Comparison of ENCODE assay signal across 15 cellular contexts in genomic region chr13:33937373-33938087, GRCh38.
DNase-seq lines count a peak whose midpoint lies in the region; ATAC-seq lines count a peak whose summit lies in the region.
"Had no signal": no experiment of that assay in that cellular context is flagged by ENCODE, and none has a peak within 500 bp of the region (broad histone marks: within the 10 kb centered on the region; RNA-seq: fewer than 3 reads in every experiment).

No MANE protein-coding gene starts in this region.

- H3K27me3 Mint-ChIP-seq in stimulated activated naive B cell treated with anti-CD40 and anti-IgM and Interleukin-4, amounts not matched to agents 10 μg/mL and 1 μg/mL and 100 μg/mL, for 72 hours = no peaks in the 10 kb centered on the region
- H3K27me3 Mint-ChIP-seq: activated B cell treated with CpG ODN at 0.5 μM for 24 hours; dendritic cell treated with granulocyte-macrophage colony-stimulating factor and Interleukin-4, amounts not matched to agents 40 ng/mL and 50 ng/mL, for 4 days; T-cell had no signal

- H3K4me3 Mint-ChIP-seq in stimulated activated naive B cell treated with anti-CD40 and anti-IgM and Interleukin-4, amounts not matched to agents 10 μg/mL and 1 μg/mL and 100 μg/mL, for 72 hours = no peak overlapping the region
- H3K4me3 Mint-ChIP-seq: activated B cell treated with CpG ODN at 0.5 μM for 24 hours; dendritic cell treated with granulocyte-macrophage colony-stimulating factor and Interleukin-4, amounts not matched to agents 40 ng/mL and 50 ng/mL, for 4 days; T-cell had no signal

- peaks cover 4 to 7% of the 10 kb centered on the region in 2 donors for H3K4me1 Mint-ChIP-seq in stimulated activated naive B cell treated with anti-CD40 and anti-IgM and Interleukin-4, amounts not matched to agents 10 μg/mL and 1 μg/mL and 100 μg/mL, for 72 hours
- H3K4me1 Mint-ChIP-seq: activated B cell treated with CpG ODN at 0.5 μM for 24 hours, T-cell had no signal

- no peak for ATAC-seq in GM21723 (IDR thresholded peaks at IDR 0.05; ENCODE audit: unreplicated experiment)
- no peak for ATAC-seq in stimulated activated naive B cell treated with anti-CD40 and anti-IgM and Interleukin-4, amounts not matched to agents 10 μg/mL and 1 μg/mL and 100 μg/mL, for 72 hours (replicated peaks)
- ATAC-seq: stimulated activated naive CD8-positive, alpha-beta T cell treated with anti-CD3 and anti-CD28 coated beads, Interleukin-15, Interleukin-2, amounts not matched to agents 100 U/mL and 50 U/mL, for 24 hours; T-cell had no signal

- H3K27ac Mint-ChIP-seq in stimulated activated naive B cell treated with anti-CD40 and anti-IgM and Interleukin-4, amounts not matched to agents 10 μg/mL and 1 μg/mL and 100 μg/mL, for 72 hours = no peak overlapping the region
- H3K27ac Mint-ChIP-seq: activated B cell treated with CpG ODN at 0.5 μM for 24 hours; dendritic cell treated with granulocyte-macrophage colony-stimulating factor and Interleukin-4, amounts not matched to agents 40 ng/mL and 50 ng/mL, for 4 days; T-cell had no signal

- no peaks in the 10 kb centered on the region for H3K9me3 Mint-ChIP-seq in stimulated activated naive B cell treated with anti-CD40 and anti-IgM and Interleukin-4, amounts not matched to agents 10 μg/mL and 1 μg/mL and 100 μg/mL, for 72 hours
- H3K9me3 Mint-ChIP-seq: activated B cell treated with CpG ODN at 0.5 μM for 24 hours; dendritic cell treated with granulocyte-macrophage colony-stimulating factor and Interleukin-4, amounts not matched to agents 40 ng/mL and 50 ng/mL, for 4 days; T-cell had no signal

- H3K36me3 Mint-ChIP-seq in stimulated activated naive B cell treated with anti-CD40 and anti-IgM and Interleukin-4, amounts not matched to agents 10 μg/mL and 1 μg/mL and 100 μg/mL, for 72 hours = no peaks in the 10 kb centered on the region
- H3K36me3 Mint-ChIP-seq: T-cell had no signal

- DNase-seq in HuH-7 (ENCODE audit: low spot score) (peak; percentile 5), SW480 (ENCODE audit: low spot score) (peak; percentile 83), kidney glomerular epithelial cell (lab: John Stamatoyannopoulos, UW) (peak; percentile 18), renal cortical epithelial cell (ENCODE audit: low read depth) (peak; percentile 58), occipital lobe (lab: John Stamatoyannopoulos, UW) (no peak)
- DNase-seq in stimulated activated naive B cell treated with anti-CD40 and anti-IgM and Interleukin-4, amounts not matched to agents 10 μg/mL and 1 μg/mL and 100 μg/mL, for 72 hours = no peak
- DNase-seq: activated B cell treated with CpG ODN at 0.5 μM for 24 hours; BE2C; DMS 273 treated with DMSO at 0.1 percent for 48 hours; KBM-7; NCI-H1417 treated with DMSO at 0.1 percent for 48 hours; stimulated activated naive CD8-positive, alpha-beta T cell treated with anti-CD3 and anti-CD28 coated beads, Interleukin-15, Interleukin-2, amounts not matched to agents 100 U/mL and 50 U/mL, for 24 hours; T-cell had no signal

Comparison
In these comparisons a context has a peak if more than half of its experiments do, and no peak if none do; other contexts are left out.
1. DNase-seq: peak in HuH-7 (single experiment), SW480 (single experiment), kidney glomerular epithelial cell (single experiment) and renal cortical epithelial cell (single experiment); none in occipital lobe (single experiment) and stimulated activated naive B cell treated with anti-CD40 and anti-IgM and Interleukin-4, amounts not matched to agents 10 μg/mL and 1 μg/mL and 100 μg/mL, for 72 hours (single experiment).